16 cellular contexts compared by ENCODE assay signal in the genomic region with DNA sequence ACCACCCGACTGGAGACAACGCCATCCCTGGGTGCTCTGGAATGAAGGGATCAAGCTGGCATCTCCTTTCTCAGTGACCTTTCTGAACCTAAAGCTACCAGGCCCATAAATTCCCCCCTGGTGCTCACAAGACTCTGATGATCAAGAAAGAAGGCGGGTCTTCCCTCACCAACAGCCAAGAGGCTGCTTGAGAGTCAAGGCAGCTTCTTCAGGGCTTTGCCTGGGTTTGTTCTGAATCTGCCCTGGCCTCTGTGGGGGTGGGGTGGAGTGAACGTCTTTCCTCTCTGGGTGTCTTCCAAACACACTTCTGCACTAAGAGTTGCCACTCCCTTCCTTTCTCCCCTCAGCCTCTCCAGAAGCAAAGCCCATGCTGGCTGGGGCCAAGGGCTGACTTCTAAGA. TPM values are rescaled to one million over a fixed set of nuclear protein-coding genes. Genes with fewer than 3 reads are reported as not detected.
DNase-seq lines count a peak whose midpoint lies in the region; ATAC-seq, FAIRE-seq and TF ChIP-seq lines count a peak whose summit lies in the region.
"Had no signal": no experiment of that assay in that cellular context is flagged by ENCODE, and none has a peak within 500 bp of the region (broad histone marks: within the 10 kb centered on the region; RNA-seq: fewer than 3 reads in every experiment).

No MANE protein-coding gene starts in this region.

- H3K4me3 ChIP-seq in HEK293 (ENCODE audit: low read depth, low read length), result no peak overlapping the region
- H3K4me3 ChIP-seq: gastroesophageal sphincter, ovary, Peyer's patch had no signal

- peaks cover 87% of the 10 kb centered on the region for H3K36me3 Mint-ChIP-seq in activated CD4-positive, alpha-beta T cell treated with anti-CD3 and anti-CD28 coated beads, Interleukin-2, amount 10 ng/mL, durations not matched to agents 7 days and 5 days (ENCODE audit: low read depth)
- H3K36me3 Mint-ChIP-seq in activated naive CD4-positive, alpha-beta T cell treated with anti-CD3 and anti-CD28 coated beads, Interleukin-2, amount 50 U/mL, for 72 hours, result peaks cover 37 to 58% of the 10 kb centered on the region in 2 donors

- no peaks in the 10 kb centered on the region for H3K27me3 Mint-ChIP-seq in activated CD4-positive, alpha-beta T cell treated with anti-CD3 and anti-CD28 coated beads, Interleukin-2, amount 10 ng/mL, durations not matched to agents 7 days and 5 days

- ATAC-seq in activated naive CD4-positive, alpha-beta T cell treated with anti-CD3 and anti-CD28 coated beads, Interleukin-2, amount 50 U/mL, for 72 hours, result peak; percentile 48 to 53
- ATAC-seq: gastroesophageal sphincter had no signal

- H3K27ac ChIP-seq in HEK293 (ENCODE audit: extremely low read depth, low read depth, low read length), result no peak overlapping the region
- H3K27ac ChIP-seq: gastroesophageal sphincter, ovary, Peyer's patch had no signal

- peak; percentile 69 for DNase-seq in activated CD4-positive, alpha-beta T cell treated with anti-CD3 and anti-CD28 coated beads, Interleukin-2, amount 10 ng/mL, durations not matched to agents 7 days and 5 days
- peak in 1 of 2 donors; percentile 50 for DNase-seq in activated naive CD4-positive, alpha-beta T cell treated with anti-CD3 and anti-CD28 coated beads, Interleukin-2, amount 50 U/mL, for 72 hours (ENCODE audit: low spot score in 2 of 2)
- peak; percentile 54 for DNase-seq in stimulated activated CD4-positive, alpha-beta T cell treated with anti-CD3 and anti-CD28 coated beads, Interleukin-4, amount 100 ng/mL, for 1 hour
- DNase-seq in DMS114 treated with DMSO at 0.1 percent for 48 hours (lab: John Stamatoyannopoulos, UW; ENCODE audit: unreplicated experiment), result no peak
- no peak for DNase-seq in D721Med (ENCODE audit: insufficient read length, low spot score)
- no peak for DNase-seq in NCI-H2107 treated with DMSO at 0.1 percent for 48 hours (lab: John Stamatoyannopoulos, UW; ENCODE audit: unreplicated experiment)
- DNase-seq in NCI-H1092 treated with DMSO at 0.1 percent for 48 hours (lab: John Stamatoyannopoulos, UW), result no peak
- DNase-seq: NCI-H1436, NCI-H524, ovary had no signal

- no peaks in the 10 kb centered on the region for H3K9me3 Mint-ChIP-seq in activated CD4-positive, alpha-beta T cell treated with anti-CD3 and anti-CD28 coated beads, Interleukin-2, amount 10 ng/mL, durations not matched to agents 7 days and 5 days
- no peaks in the 10 kb centered on the region for H3K9me3 Mint-ChIP-seq in activated naive CD4-positive, alpha-beta T cell treated with anti-CD3 and anti-CD28 coated beads, Interleukin-2, amount 50 U/mL, for 72 hours

- no peaks in the 10 kb centered on the region for H3K9me3 ChIP-seq in HEK293 (ENCODE audit: control insufficient read depth, insufficient read depth, low read depth, low read length)
- H3K9me3 ChIP-seq: gastroesophageal sphincter, ovary, Peyer's patch had no signal

- H3K4me3 Mint-ChIP-seq in activated CD4-positive, alpha-beta T cell treated with anti-CD3 and anti-CD28 coated beads, Interleukin-2, amount 10 ng/mL, durations not matched to agents 7 days and 5 days, result peak overlapping the region; percentile 59

- FAIRE-seq in D721Med (lab: Jason Lieb, UNC), result no peak
- FAIRE-seq: endothelial cell of umbilical vein, GM12892, islet of Langerhans had no signal

- POLR2A ChIA-PET in HEK293 (lab: Yijun Ruan, JAX), result no interaction called here
- POLR2A ChIA-PET in activated CD4-positive, alpha-beta T cell treated with anti-CD3 and anti-CD28 coated beads, Interleukin-2, amount 10 ng/mL, durations not matched to agents 7 days and 5 days (lab: Charles Lee), result interaction anchor here (0.9 kb wide), 1 partner anchor 33 kb away, joined by 3 read pairs; no protein-coding TSS in a partner anchor

- H3K4me1 Mint-ChIP-seq in activated CD4-positive, alpha-beta T cell treated with anti-CD3 and anti-CD28 coated beads, Interleukin-2, amount 10 ng/mL, durations not matched to agents 7 days and 5 days, result peaks cover 97% of the 10 kb centered on the region

- CTCF ChIA-PET in HEK293 (lab: Yijun Ruan, JAX), result no interaction called here
- CTCF ChIA-PET in activated CD4-positive, alpha-beta T cell treated with anti-CD3 and anti-CD28 coated beads, Interleukin-2, amount 10 ng/mL, durations not matched to agents 7 days and 5 days (lab: Charles Lee), result no interaction called here

- H3K4me1 ChIP-seq in HEK293 (ENCODE audit: control insufficient read depth, insufficient read depth, low read length), result no peaks in the 10 kb centered on the region
- H3K4me1 ChIP-seq: gastroesophageal sphincter had no signal

- peak overlapping the region; percentile 90 for H3K27ac Mint-ChIP-seq in activated CD4-positive, alpha-beta T cell treated with anti-CD3 and anti-CD28 coated beads, Interleukin-2, amount 10 ng/mL, durations not matched to agents 7 days and 5 days
- H3K27ac Mint-ChIP-seq in activated naive CD4-positive, alpha-beta T cell treated with anti-CD3 and anti-CD28 coated beads, Interleukin-2, amount 50 U/mL, for 72 hours, result peak overlapping the region; percentile 87 to 91

- no peaks in the 10 kb centered on the region for H3K36me3 ChIP-seq in HEK293 (ENCODE audit: control insufficient read depth in 2 of 2, insufficient read depth in 1 of 2, low read length in 2 of 2)
- H3K36me3 ChIP-seq: gastroesophageal sphincter, ovary, Peyer's patch had no signal

- TF ChIP-seq CTCF in HEK293 (tag by site-specific recombination; IDR thresholded peaks at IDR 0.05), result no peak
- TF ChIP-seq CTCF in D721Med (IDR thresholded peaks at IDR 0.05; ENCODE audit: insufficient read depth, missing control alignments), result no peak

TF ChIP-seq in HEK293, 187 proteins besides CTCF, POLR2A, EP300 and RAD21:
- TF ChIP-seq ZNF701 (tag by site-specific recombination; IDR thresholded peaks at IDR 0.05) (peak; percentile 94), ZNF792 (tag by site-specific recombination; IDR thresholded peaks at IDR 0.05) (no peak)

RNA-seq across cellular contexts. Expression of gene CD247, which starts 36.1 kb away (rescaled TPM):
- total RNA-seq in activated CD4-positive, alpha-beta T cell treated with anti-CD3 and anti-CD28 coated beads, Interleukin-2, amount 10 ng/mL, durations not matched to agents 7 days and 5 days, result 100 to 1,000 TPM; 251 to 261 TPM
- 100 to 1,000 TPM; 118 to 158 TPM for total RNA-seq in activated naive CD4-positive, alpha-beta T cell treated with anti-CD3 and anti-CD28 coated beads, Interleukin-2, amount 50 U/mL, for 72 hours
- total RNA-seq: endothelial cell of umbilical vein had no signal

Comparison
In these comparisons a context has a peak if more than half of its experiments do, and no peak if none do; other contexts are left out.
1. DNase-seq: peak in activated CD4-positive, alpha-beta T cell treated with anti-CD3 and anti-CD28 coated beads, Interleukin-2, amount 10 ng/mL, durations not matched to agents 7 days and 5 days (single experiment) and stimulated activated CD4-positive, alpha-beta T cell treated with anti-CD3 and anti-CD28 coated beads, Interleukin-4, amount 100 ng/mL, for 1 hour (single experiment); none in DMS114 treated with DMSO at 0.1 percent for 48 hours (single experiment), D721Med (single experiment), NCI-H2107 treated with DMSO at 0.1 percent for 48 hours (single experiment) and NCI-H1092 treated with DMSO at 0.1 percent for 48 hours (single experiment).